Comparison of ENCODE assay signal across 27 cellular contexts in genomic region chr15:37132826-37133417, GRCh38. TPM values are rescaled to one million over a fixed set of nuclear protein-coding genes. Genes with fewer than 3 reads are reported as not detected.
"Had no signal": no experiment of that assay in that cellular context is flagged by ENCODE, and none has a peak within 500 bp of the region (broad histone marks: within the 10 kb centered on the region; RNA-seq: fewer than 3 reads in every experiment).

No MANE protein-coding gene starts in this region.

- H3K36me3 ChIP-seq: ascending aorta had no signal

- ATAC-seq: activated naive CD4-positive, alpha-beta T cell treated with anti-CD3 and anti-CD28 coated beads, Interleukin-2, amount 50 U/mL, for 72 hours; activated T-cell treated with anti-CD3 and anti-CD28 coated beads, Interleukin-2, amount 50 U/mL, for 72 hours; effector memory CD8-positive, alpha-beta T cell; T-cell; WTC11 had no signal

- H3K9me3 ChIP-seq: ascending aorta had no signal

- H3K27ac Mint-ChIP-seq: activated CD4-positive, alpha-beta memory T cell treated with anti-CD3 and anti-CD28 coated beads, Interleukin-2, amount 10 ng/mL, durations not matched to agents 7 days and 5 days; activated CD4-positive, alpha-beta T cell treated with anti-CD3 and anti-CD28 coated beads, Interleukin-2, amount 10 ng/mL, durations not matched to agents 7 days and 5 days; activated naive CD4-positive, alpha-beta T cell treated with anti-CD3 and anti-CD28 coated beads, Interleukin-2, amount 10 ng/mL, durations not matched to agents 7 days and 5 days; activated naive CD4-positive, alpha-beta T cell treated with anti-CD3 and anti-CD28 coated beads, Interleukin-2, amount 50 U/mL, for 72 hours; activated naive CD8-positive, alpha-beta T cell treated with anti-CD3 and anti-CD28 coated beads, Interleukin-2, amount 10 ng/mL, durations not matched to agents 7 days and 5 days; activated T-cell treated with anti-CD3 and anti-CD28 coated beads, Interleukin-2, amount 50 U/mL, for 24 hours; activated T-cell treated with anti-CD3 and anti-CD28 coated beads, Interleukin-2, amount 50 U/mL, for 72 hours; effector memory CD8-positive, alpha-beta T cell; T-cell; T-helper 1 cell treated with Interleukin-12 subunit alpha and Interleukin-12 subunit beta and Interleukin-4 antibody, amounts not matched to agents 30 μg/mL and 1 μg/mL, for 36 hours; T-helper 2 cell treated with Interferon-gamma antibody and Interleukin-4, amounts not matched to agents 5 μg/mL and 100 μg/mL, for 36 hours; WTC11 had no signal

- H3K27ac ChIP-seq: ascending aorta, epithelial cell of prostate, VCaP had no signal

- H3K4me1 Mint-ChIP-seq: activated CD4-positive, alpha-beta memory T cell treated with anti-CD3 and anti-CD28 coated beads, Interleukin-2, amount 10 ng/mL, durations not matched to agents 7 days and 5 days; activated CD4-positive, alpha-beta T cell treated with anti-CD3 and anti-CD28 coated beads, Interleukin-2, amount 10 ng/mL, durations not matched to agents 7 days and 5 days; activated naive CD4-positive, alpha-beta T cell treated with anti-CD3 and anti-CD28 coated beads, Interleukin-2, amount 10 ng/mL, durations not matched to agents 7 days and 5 days; activated naive CD8-positive, alpha-beta T cell treated with anti-CD3 and anti-CD28 coated beads, Interleukin-2, amount 10 ng/mL, durations not matched to agents 7 days and 5 days; T-cell had no signal

- DNase-seq: activated CD4-positive, alpha-beta memory T cell treated with anti-CD3 and anti-CD28 coated beads, Interleukin-2, amount 10 ng/mL, durations not matched to agents 7 days and 5 days; activated CD4-positive, alpha-beta T cell treated with anti-CD3 and anti-CD28 coated beads for 1 hour; activated CD4-positive, alpha-beta T cell treated with anti-CD3 and anti-CD28 coated beads for 4 hours; activated CD4-positive, alpha-beta T cell treated with anti-CD3 and anti-CD28 coated beads, Interleukin-2, amount 10 ng/mL, durations not matched to agents 7 days and 5 days; activated CD4-positive, alpha-beta T cell treated with anti-CD3 and anti-CD28 coated beads, Interleukin-2, amount 50 U/mL, for 4 hours; activated CD8-positive, alpha-beta memory T cell treated with anti-CD3 and anti-CD28 coated beads, Interleukin-2, amount 50 U/mL, for 48 hours; activated gamma-delta T cell; activated naive CD4-positive, alpha-beta T cell; activated naive CD4-positive, alpha-beta T cell treated with anti-CD3 and anti-CD28 coated beads, Interleukin-2, amount 10 ng/mL, durations not matched to agents 7 days and 5 days; activated naive CD8-positive, alpha-beta T cell treated with anti-CD3 and anti-CD28 coated beads, Interleukin-2, amount 10 ng/mL, durations not matched to agents 7 days and 5 days; activated T-cell treated with anti-CD3 and anti-CD28 coated beads for 4 hours; activated T-cell treated with anti-CD3 and anti-CD28 coated beads, Interleukin-2, amount 50 U/mL, for 24 hours; activated T-cell treated with anti-CD3 and anti-CD28 coated beads, Interleukin-2, amount 50 U/mL, for 72 hours; caudate nucleus; cortex of kidney; effector CD4-positive, alpha-beta T cell; effector memory CD8-positive, alpha-beta T cell; head of caudate nucleus; T-cell; T1000 had no signal

- H3K27me3 ChIP-seq: ascending aorta had no signal

- H3K4me3 ChIP-seq: ascending aorta had no signal

- H3K4me3 Mint-ChIP-seq: activated CD4-positive, alpha-beta memory T cell treated with anti-CD3 and anti-CD28 coated beads, Interleukin-2, amount 10 ng/mL, durations not matched to agents 7 days and 5 days; activated CD4-positive, alpha-beta T cell treated with anti-CD3 and anti-CD28 coated beads, Interleukin-2, amount 10 ng/mL, durations not matched to agents 7 days and 5 days; activated naive CD4-positive, alpha-beta T cell treated with anti-CD3 and anti-CD28 coated beads, Interleukin-2, amount 10 ng/mL, durations not matched to agents 7 days and 5 days; activated naive CD8-positive, alpha-beta T cell treated with anti-CD3 and anti-CD28 coated beads, Interleukin-2, amount 10 ng/mL, durations not matched to agents 7 days and 5 days; activated T-cell treated with anti-CD3 and anti-CD28 coated beads, Interleukin-2, amount 50 U/mL, for 24 hours; activated T-cell treated with anti-CD3 and anti-CD28 coated beads, Interleukin-2, amount 50 U/mL, for 72 hours; effector memory CD8-positive, alpha-beta T cell; T-cell; T-helper 1 cell treated with Interleukin-12 subunit alpha and Interleukin-12 subunit beta and Interleukin-4 antibody, amounts not matched to agents 30 μg/mL and 1 μg/mL, for 36 hours; T-helper 2 cell treated with Interferon-gamma antibody and Interleukin-4, amounts not matched to agents 5 μg/mL and 100 μg/mL, for 36 hours; WTC11 had no signal

- H3K9me3 Mint-ChIP-seq: activated CD4-positive, alpha-beta memory T cell treated with anti-CD3 and anti-CD28 coated beads, Interleukin-2, amount 10 ng/mL, durations not matched to agents 7 days and 5 days; activated CD4-positive, alpha-beta T cell treated with anti-CD3 and anti-CD28 coated beads, Interleukin-2, amount 10 ng/mL, durations not matched to agents 7 days and 5 days; activated naive CD4-positive, alpha-beta T cell treated with anti-CD3 and anti-CD28 coated beads, Interleukin-2, amount 10 ng/mL, durations not matched to agents 7 days and 5 days; activated naive CD4-positive, alpha-beta T cell treated with anti-CD3 and anti-CD28 coated beads, Interleukin-2, amount 50 U/mL, for 72 hours; activated naive CD8-positive, alpha-beta T cell treated with anti-CD3 and anti-CD28 coated beads, Interleukin-2, amount 10 ng/mL, durations not matched to agents 7 days and 5 days; activated T-cell treated with anti-CD3 and anti-CD28 coated beads, Interleukin-2, amount 50 U/mL, for 24 hours; activated T-cell treated with anti-CD3 and anti-CD28 coated beads, Interleukin-2, amount 50 U/mL, for 72 hours; effector memory CD8-positive, alpha-beta T cell; T-cell; T-helper 1 cell treated with Interleukin-12 subunit alpha and Interleukin-12 subunit beta and Interleukin-4 antibody, amounts not matched to agents 30 μg/mL and 1 μg/mL, for 36 hours; T-helper 2 cell treated with Interferon-gamma antibody and Interleukin-4, amounts not matched to agents 5 μg/mL and 100 μg/mL, for 36 hours; WTC11 had no signal

- H3K27me3 Mint-ChIP-seq: activated naive CD8-positive, alpha-beta T cell treated with anti-CD3 and anti-CD28 coated beads, Interleukin-2, amount 10 ng/mL, durations not matched to agents 7 days and 5 days had no signal

- H3K4me1 ChIP-seq: ascending aorta had no signal

RNA-seq across cellular contexts. Expression of gene MEIS2, which starts 32.6 kb away (rescaled TPM):
- total RNA-seq: activated CD4-positive, alpha-beta memory T cell treated with anti-CD3 and anti-CD28 coated beads, Interleukin-2, amount 10 ng/mL, durations not matched to agents 7 days and 5 days; activated CD4-positive, alpha-beta T cell treated with anti-CD3 and anti-CD28 coated beads, Interleukin-2, amount 10 ng/mL, durations not matched to agents 7 days and 5 days; activated naive CD8-positive, alpha-beta T cell treated with anti-CD3 and anti-CD28 coated beads, Interleukin-2, amount 10 ng/mL, durations not matched to agents 7 days and 5 days had no signal
